In genomic region chr4:168480991-168481588, GRCh38 we compare ENCODE assay signal across 8 cellular contexts. TPM values are rescaled to one million over a fixed set of nuclear protein-coding genes. Genes with fewer than 3 reads are reported as not detected.
DNase-seq lines count a peak whose midpoint lies in the region; ATAC-seq and TF ChIP-seq lines count a peak whose summit lies in the region.

No MANE protein-coding gene starts in this region.

- DNase-seq in AG04449 (ENCODE audit: low read depth, low spot score): peak; percentile 50
- peak; percentile 79 for DNase-seq in Panc1 (ENCODE audit: low read depth, low spot score)
- DNase-seq in activated naive CD4-positive, alpha-beta T cell treated with anti-CD3 and anti-CD28 coated beads, Interleukin-2, amount 50 U/mL, for 72 hours (ENCODE audit: low spot score in 2 of 2): no peak
- peak; percentile 51 for DNase-seq in germinal center (ENCODE audit: low spot score)
- DNase-seq in psoas muscle: no peak

- peaks cover 5 to 6% of the 10 kb centered on the region in 2 donors for H3K36me3 Mint-ChIP-seq in activated naive CD4-positive, alpha-beta T cell treated with anti-CD3 and anti-CD28 coated beads, Interleukin-2, amount 50 U/mL, for 72 hours

- H3K27ac ChIP-seq in Panc1 (ENCODE audit: low read length): peak overlapping the region; percentile 88
- peak overlapping the region; percentile 94 for H3K27ac ChIP-seq in psoas muscle

- H3K4me1 ChIP-seq in Panc1 (ENCODE audit: control insufficient read depth, insufficient read depth, low read length) (no peaks in the 10 kb centered on the region; the same call in 1 of the 2 replicates), psoas muscle (peaks cover 25% of the 10 kb centered on the region)

- TF ChIP-seq CTCF in AG04449 (IDR thresholded peaks at IDR 0.05; ENCODE audit: insufficient read depth, low read length, missing control alignments) (no peak), Panc1 (IDR thresholded peaks at IDR 0.05) (no peak), psoas muscle (IDR thresholded peaks at IDR 0.05) (no peak)

- no peaks in the 10 kb centered on the region for H3K27me3 ChIP-seq in Panc1 (ENCODE audit: control insufficient read depth, insufficient read depth, low read length)
- H3K27me3 ChIP-seq in psoas muscle (ENCODE audit: insufficient read depth in 3 of 3, low read length in 2 of 3): no peaks in the 10 kb centered on the region

- no peaks in the 10 kb centered on the region for H3K36me3 ChIP-seq in Panc1 (ENCODE audit: control insufficient read depth, insufficient read depth, low read length)
- no peaks in the 10 kb centered on the region for H3K36me3 ChIP-seq in psoas muscle (ENCODE audit: insufficient read depth in 1 of 2, low read depth in 1 of 2)

- WGBS in psoas muscle, 3 donors: 3 to 7% (median 4%) methylated on average over 7 of the region's 7 CpGs

- no peaks in the 10 kb centered on the region for H3K9me3 ChIP-seq in Panc1 (ENCODE audit: control insufficient read depth, insufficient read depth, low read depth, low read length)
- no peaks in the 10 kb centered on the region for H3K9me3 ChIP-seq in psoas muscle

- peak overlapping the region; percentile 88 to 98 for H3K27ac Mint-ChIP-seq in activated naive CD4-positive, alpha-beta T cell treated with anti-CD3 and anti-CD28 coated beads, Interleukin-2, amount 50 U/mL, for 72 hours

- ATAC-seq in GM18519 (IDR thresholded peaks at IDR 0.05; ENCODE audit: low FRiP score, unreplicated experiment) (peak; percentile 33), HG03342 (IDR thresholded peaks at IDR 0.05; ENCODE audit: unreplicated experiment) (peak; percentile 49), Panc1 (peak; percentile 71), psoas muscle (peak; percentile 68 to 79 (median 72)), GM18505 (IDR thresholded peaks at IDR 0.05; ENCODE audit: unreplicated experiment) (no peak)
- ATAC-seq in activated naive CD4-positive, alpha-beta T cell treated with anti-CD3 and anti-CD28 coated beads, Interleukin-2, amount 50 U/mL, for 72 hours: peak; percentile 65 to 72

- peak overlapping the region; percentile 71 for H3K4me3 ChIP-seq in AG04449 (ENCODE audit: low read depth, low read length)
- H3K4me3 ChIP-seq in Panc1 (ENCODE audit: low read depth in 2 of 2, low read length in 2 of 2): peak overlapping the region; percentile 64 to 67
- H3K4me3 ChIP-seq in psoas muscle: peak overlapping the region; percentile 91

- in situ Hi-C loops in Panc1 (cut with HindIII; ENCODE audit: low pct_unique_long_range_greater_than_20kb, low sequenced_read_pairs): no loop called here

- H3K9me3 Mint-ChIP-seq in activated naive CD4-positive, alpha-beta T cell treated with anti-CD3 and anti-CD28 coated beads, Interleukin-2, amount 50 U/mL, for 72 hours: no peaks in the 10 kb centered on the region

- no peak for TF ChIP-seq POLR2A in GM18505 (IDR thresholded peaks at IDR 0.05; ENCODE audit: borderline replicate concordance, extremely low read depth, insufficient read depth, insufficient read length)

- intact Hi-C loops in Panc1 (cut with micrococcal nuclease; ENCODE audit: unreplicated experiment) (no loop called here), psoas muscle (cut with DNase I) (loop anchor here (5.0 kb wide), 2 partner anchors 164 to 214 kb away; partner anchors contain the start of gene DDX60 (in 1 of the 2))

- BruUV-seq in Panc1 (replicated peaks; lab: Mats Ljungman, UMichigan): no TSS peak

- CTCF ChIA-PET in AG04449 (lab: Yijun Ruan, JAX) (interaction anchor here (4.0 kb wide), 1 partner anchor 33 kb away, joined by 16 read pairs; no protein-coding TSS in a partner anchor), Panc1 (lab: Charles Lee) (no interaction called here)

- POLR2A ChIA-PET in AG04449 (lab: Yijun Ruan, JAX) (no interaction called here), Panc1 (lab: Charles Lee) (no interaction called here)

RNA-seq across cellular contexts. Expression of gene DDX60L, which starts 0.8 kb away (rescaled TPM):
- total RNA-seq in Panc1 (2021; ENCODE audit: unreplicated experiment) (7.5 TPM), psoas muscle (1 to 10 TPM; 3.9 to 4.9 (median 4.3) TPM)
- polyA plus RNA-seq in Panc1 (2012; ENCODE audit: insufficient read length): 3.0 TPM
- total RNA-seq in activated naive CD4-positive, alpha-beta T cell treated with anti-CD3 and anti-CD28 coated beads, Interleukin-2, amount 50 U/mL, for 72 hours: 1 to 10 TPM; 4.5 to 8.7 TPM
- polyA plus RNA-seq in psoas muscle: 1 to 10 TPM in 2 of 3 donors, under 1 TPM in 1; 0.61 to 2.7 (median 2.3) TPM

RNA-seq across cellular contexts. Expression of gene PALLD, which starts 15.8 kb away (rescaled TPM):
- total RNA-seq in Panc1 (2021; ENCODE audit: unreplicated experiment): 6.5 TPM
- polyA plus RNA-seq in Panc1 (2012; ENCODE audit: insufficient read length): 4.5 TPM
- 10 to 100 TPM in 1 of 2 donors, 1 to 10 TPM in 1; 2.8 to 30.1 TPM for total RNA-seq in activated naive CD4-positive, alpha-beta T cell treated with anti-CD3 and anti-CD28 coated beads, Interleukin-2, amount 50 U/mL, for 72 hours
- total RNA-seq in psoas muscle: 100 to 1,000 TPM; 168 to 245 (median 201) TPM
- 100 to 1,000 TPM in 1 of 3 donors, 10 to 100 TPM in 2; 19.2 to 108 (median 89.9) TPM for polyA plus RNA-seq in psoas muscle

Comparison
In these comparisons a context has a peak if more than half of its experiments do, and no peak if none do; other contexts are left out.
1. DNase-seq: peak in AG04449 (single experiment), Panc1 (single experiment) and germinal center (single experiment); none in activated naive CD4-positive, alpha-beta T cell treated with anti-CD3 and anti-CD28 coated beads, Interleukin-2, amount 50 U/mL, for 72 hours (0 of 2) and psoas muscle (0 of 2).
2. RNA of gene PALLD, which starts 15.8 kb away (total RNA-seq): 168 to 245 TPM in psoas muscle; 2.8 to 30.1 TPM in activated naive CD4-positive, alpha-beta T cell treated with anti-CD3 and anti-CD28 coated beads, Interleukin-2, amount 50 U/mL, for 72 hours and 6.5 TPM in Panc1 (single experiment); every median in the first group is over 4 times any median in the second.
3. Peak in every context shown above with its lines, with median percentiles within 50 percentile points of each other: H3K4me3 ChIP-seq.